In the genomic region with DNA sequence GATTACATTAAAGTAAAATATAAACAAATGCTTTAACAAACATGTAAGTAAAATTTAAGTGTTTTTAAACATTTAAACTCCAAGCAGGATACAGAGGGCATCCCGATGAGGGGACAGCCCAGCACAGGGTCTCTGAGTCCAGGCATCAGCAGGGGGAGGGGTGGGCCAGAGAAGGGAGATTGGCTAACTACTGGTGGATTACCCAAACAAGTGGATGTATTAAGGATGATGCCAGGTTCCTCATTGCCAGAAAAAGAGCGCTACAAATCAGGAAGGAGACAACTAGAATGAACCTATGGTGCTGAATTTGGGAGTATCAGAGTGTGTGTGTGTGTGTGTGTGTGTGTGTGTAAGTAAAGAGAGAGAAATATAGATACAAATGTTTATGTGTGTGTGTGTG, we compare ENCODE assay signal across 20 cellular contexts.
DNase-seq lines count a peak whose midpoint lies in the region; ATAC-seq and TF ChIP-seq lines count a peak whose summit lies in the region.
"Had no signal": no experiment of that assay in that cellular context is flagged by ENCODE, and none has a peak within 500 bp of the region (broad histone marks: within the 10 kb centered on the region; RNA-seq: fewer than 3 reads in every experiment).

No MANE protein-coding gene starts in this region.

- H3K9me3 Mint-ChIP-seq in naive thymus-derived CD4-positive, alpha-beta T cell, result peaks cover 0 to 9% (median 2%) of the 10 kb centered on the region in 11 donors
- H3K9me3 Mint-ChIP-seq: IgD-negative memory B cell, T-cell had no signal

- no peaks in the 10 kb centered on the region for H3K36me3 Mint-ChIP-seq in naive thymus-derived CD4-positive, alpha-beta T cell
- H3K36me3 Mint-ChIP-seq: CD4-positive, alpha-beta memory T cell; IgD-negative memory B cell; T-cell had no signal

- H3K4me2 ChIP-seq in Loucy (ENCODE audit: low read depth, low read length, poor library complexity, severe bottlenecking), result peak overlapping the region; percentile 65

- TF ChIP-seq CTCF in Loucy (conservative IDR thresholded peaks at IDR 0.05; ENCODE audit: low read length) (no peak), A673 (conservative IDR thresholded peaks at IDR 0.05; ENCODE audit: low read depth, low read length) (no peak)

- no peaks in the 10 kb centered on the region for H3K27me3 ChIP-seq in Loucy (ENCODE audit: insufficient read depth, low read length, poor library complexity, severe bottlenecking)
- no peaks in the 10 kb centered on the region for H3K27me3 ChIP-seq in naive thymus-derived CD4-positive, alpha-beta T cell (ENCODE audit: control insufficient read depth in 2 of 2, insufficient read depth in 2 of 2, low read length in 2 of 2)
- H3K27me3 ChIP-seq in A673 (replicated peaks; ENCODE audit: insufficient read depth, low read depth, low read length, poor library complexity), result no peaks in the 10 kb centered on the region

- BruUV-seq in A673 (replicated peaks; lab: Mats Ljungman, UMichigan), result no TSS peak

- DNase-seq in CD1c-positive myeloid dendritic cell (ENCODE audit: extremely low spot score), result peak; percentile 45
- DNase-seq in NOMO-1 treated with dmso at 0.1 percent for 144 hours (lab: John Stamatoyannopoulos, UW; ENCODE audit: unreplicated experiment), result peak; percentile 28
- no peak for DNase-seq in naive thymus-derived CD4-positive, alpha-beta T cell
- no peak for DNase-seq in HPDE6-E6E7 (ENCODE audit: extremely low spot score)
- no peak for DNase-seq in A673 (ENCODE audit: low spot score)
- DNase-seq in NCI-H524 (lab: John Stamatoyannopoulos, UW), result no peak
- DNase-seq: Calu3; CD4-positive, alpha-beta memory T cell; EL; MM.1S; NCI-H1417; NCI-H1930; NCI-H226; NCI-H524 treated with DMSO at 0.1 percent for 48 hours; Right ventricle myocardium superior; T-cell had no signal

- no peak overlapping the region for H3K4me3 Mint-ChIP-seq in naive thymus-derived CD4-positive, alpha-beta T cell
- H3K4me3 Mint-ChIP-seq: CD4-positive, alpha-beta memory T cell; T-cell had no signal

- H3K27ac ChIP-seq in naive thymus-derived CD4-positive, alpha-beta T cell (ENCODE audit: low read depth, low read length), result no peak overlapping the region
- H3K27ac ChIP-seq in A673 (ENCODE audit: low read depth, low read length, poor library complexity, severe bottlenecking), result no peak overlapping the region

- H3F3A ChIP-seq in Loucy (ENCODE audit: low read depth), result peaks cover 3% of the 10 kb centered on the region; the same call in 1 of the 2 replicates

- POLR2A ChIA-PET in naive thymus-derived CD4-positive, alpha-beta T cell (lab: Charles Lee), result no interaction called here
- POLR2A ChIA-PET in A673 (lab: Charles Lee; ENCODE audit: low non-redundant PET), result no interaction called here

- H3K36me3 ChIP-seq in Loucy (ENCODE audit: insufficient read depth, low read length) (no peaks in the 10 kb centered on the region), A673 (ENCODE audit: insufficient read depth, low read length, poor library complexity, severe bottlenecking) (no peaks in the 10 kb centered on the region)
- H3K36me3 ChIP-seq in naive thymus-derived CD4-positive, alpha-beta T cell (ENCODE audit: control insufficient read depth in 2 of 3, insufficient read depth in 3 of 3, low read length in 3 of 3), result no peaks in the 10 kb centered on the region

- H3K4me1 Mint-ChIP-seq in naive thymus-derived CD4-positive, alpha-beta T cell, result peaks cover 0 to 10% (median 0%) of the 10 kb centered on the region in 7 donors
- H3K4me1 Mint-ChIP-seq: CD4-positive, alpha-beta memory T cell had no signal

- intact Hi-C loops in naive thymus-derived CD4-positive, alpha-beta T cell (cut with micrococcal nuclease), result no loop called here
- intact Hi-C loops in A673 (cut with micrococcal nuclease; ENCODE audit: unreplicated experiment), result no loop called here

- ATAC-seq in naive thymus-derived CD4-positive, alpha-beta T cell, result peak; percentile 18
- ATAC-seq: HCT116, SK-N-SH treated with all-trans-retinoic acid at 6 μM for 48 hours, T-cell had no signal

- no peaks in the 10 kb centered on the region for H3K9me2 ChIP-seq in Loucy (replicated peaks; ENCODE audit: low read depth, low read length)

- H3K79me2 ChIP-seq in Loucy (ENCODE audit: insufficient read depth, low read length), result no peaks in the 10 kb centered on the region

- no peak overlapping the region for H3K27ac Mint-ChIP-seq in naive thymus-derived CD4-positive, alpha-beta T cell
- H3K27ac Mint-ChIP-seq: CD4-positive, alpha-beta memory T cell; IgD-negative memory B cell; T-cell had no signal

- CTCF ChIA-PET in naive thymus-derived CD4-positive, alpha-beta T cell (lab: Charles Lee), result no interaction called here
- CTCF ChIA-PET in A673 (lab: Charles Lee), result no interaction called here

- H3K9ac ChIP-seq in Loucy (ENCODE audit: low read depth, low read length, poor library complexity, severe bottlenecking), result no peak overlapping the region

- no peak overlapping the region for H2AFZ ChIP-seq in Loucy (ENCODE audit: low read length)

- H3K27me3 Mint-ChIP-seq in naive thymus-derived CD4-positive, alpha-beta T cell, result peaks cover 5 to 54% (median 43%) of the 10 kb centered on the region in 5 donors

- H3K9me3 ChIP-seq in Loucy (ENCODE audit: insufficient read depth, low read depth, low read length) (no peaks in the 10 kb centered on the region), A673 (ENCODE audit: low read depth, low read length, poor library complexity, severe bottlenecking) (no peaks in the 10 kb centered on the region)
- H3K9me3 ChIP-seq in naive thymus-derived CD4-positive, alpha-beta T cell (ENCODE audit: control insufficient read depth in 2 of 3, low read length in 3 of 3), result no peaks in the 10 kb centered on the region

- peaks cover 23% of the 10 kb centered on the region for H3K4me1 ChIP-seq in Loucy (ENCODE audit: insufficient read depth, low read length, poor library complexity, severe bottlenecking)
- no peaks in the 10 kb centered on the region for H3K4me1 ChIP-seq in naive thymus-derived CD4-positive, alpha-beta T cell (ENCODE audit: control insufficient read depth in 2 of 2, insufficient read depth in 2 of 2, low read length in 2 of 2)
- no peaks in the 10 kb centered on the region for H3K4me1 ChIP-seq in A673 (ENCODE audit: insufficient read depth, low read length, poor library complexity, severe bottlenecking)

- H4K20me1 ChIP-seq in Loucy (ENCODE audit: insufficient read depth, low read length, poor library complexity, severe bottlenecking), result no peaks in the 10 kb centered on the region

- H3K4me3 ChIP-seq in Loucy (ENCODE audit: low read length, poor library complexity, severe bottlenecking) (no peak overlapping the region), A673 (ENCODE audit: low read depth, low read length, poor library complexity, severe bottlenecking) (no peak overlapping the region)
- no peak overlapping the region for H3K4me3 ChIP-seq in naive thymus-derived CD4-positive, alpha-beta T cell (ENCODE audit: low read length)

Comparison
In these comparisons a context has a peak if more than half of its experiments do, and no peak if none do; other contexts are left out.
1. DNase-seq: peak in CD1c-positive myeloid dendritic cell (single experiment) and NOMO-1 treated with dmso at 0.1 percent for 144 hours (single experiment); none in naive thymus-derived CD4-positive, alpha-beta T cell (0 of 9), HPDE6-E6E7 (single experiment), A673 (single experiment) and NCI-H524 (0 of 2).